In the genomic region with DNA sequence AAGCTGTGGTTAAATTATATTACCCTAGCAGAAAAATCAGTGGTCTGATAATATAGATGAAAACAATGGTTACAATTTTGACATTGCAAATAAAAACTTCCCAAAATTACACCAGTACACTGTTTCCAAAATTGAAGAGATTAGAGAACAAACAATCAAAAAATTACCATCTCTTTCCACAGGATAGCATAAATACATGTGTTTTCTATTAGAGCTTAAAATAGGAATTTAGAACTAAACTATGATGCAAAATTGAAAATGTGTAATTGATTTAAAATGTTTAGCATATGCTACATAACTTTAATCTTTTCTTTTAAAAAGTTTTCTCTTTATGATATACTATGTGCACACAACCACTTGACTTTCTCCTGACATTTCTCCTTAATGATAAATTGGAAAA, we compare ENCODE assay signal across 24 cellular contexts. TPM values are rescaled to one million over a fixed set of nuclear protein-coding genes. Genes with fewer than 3 reads are reported as not detected.
DNase-seq lines count a peak whose midpoint lies in the region; ATAC-seq, FAIRE-seq and TF ChIP-seq lines count a peak whose summit lies in the region.
"Had no signal": no experiment of that assay in that cellular context is flagged by ENCODE, and none has a peak within 500 bp of the region (broad histone marks: within the 10 kb centered on the region; RNA-seq: fewer than 3 reads in every experiment).

No MANE protein-coding gene starts in this region.

- H3K27ac ChIP-seq in SK-N-MC = peak overlapping the region; percentile 86
- H3K27ac ChIP-seq: A549; BLaER1 treated with 17β-estradiol and CSF1 and Interleukin-3, amounts not matched to agents 10 nM and 100 nM had no signal

- ATAC-seq in HG03520 (IDR thresholded peaks at IDR 0.05; ENCODE audit: unreplicated experiment) (no peak), GM21529 (IDR thresholded peaks at IDR 0.05; ENCODE audit: unreplicated experiment) (no peak)
- ATAC-seq: A549, GM12878 had no signal

- peak; percentile 37 for FAIRE-seq in endometrium (lab: Jason Lieb, UNC)
- FAIRE-seq: A549, D721Med, GM12878, H54 had no signal

- no peak for DNase-seq in SK-N-MC (ENCODE audit: low read depth, low spot score)
- peak; percentile 15 for DNase-seq in fibroblast of the aortic adventitia (ENCODE audit: low read depth)
- no peak for DNase-seq in NCI-H774 (lab: John Stamatoyannopoulos, UW)
- DNase-seq: 8988T; ACHN; AML-193; BE2C; CD4-positive, alpha-beta T cell; CD8-positive, alpha-beta memory T cell; DMS 273 treated with DMSO at 0.1 percent for 48 hours; DMS79; EL; GDM1; GOT3; HFFc6 had no signal

- no peak overlapping the region for H3K9ac ChIP-seq in SK-N-MC (ENCODE audit: insufficient read length)
- H3K9ac ChIP-seq: BLaER1 treated with 17β-estradiol and CSF1 and Interleukin-3, amounts not matched to agents 10 nM and 100 nM had no signal

- TF ChIP-seq CTCF in fibroblast of the aortic adventitia (IDR thresholded peaks at IDR 0.05; ENCODE audit: insufficient read depth, low read length) = no peak

- H3K4me3 ChIP-seq in SK-N-MC (peak overlapping the region; percentile 23; the same call in 1 of the 2 replicates), fibroblast of the aortic adventitia (ENCODE audit: low read depth, low read length) (no peak overlapping the region)
- H3K4me3 ChIP-seq: A549; BLaER1 treated with 17β-estradiol and CSF1 and Interleukin-3, amounts not matched to agents 10 nM and 100 nM; GM12878; HAP-1 had no signal

- H3K9me3 ChIP-seq in SK-N-MC (ENCODE audit: low read depth, low read length) = no peaks in the 10 kb centered on the region
- H3K9me3 ChIP-seq: A549; BE2C; BLaER1 treated with 17β-estradiol and CSF1 and Interleukin-3, amounts not matched to agents 10 nM and 100 nM; HAP-1 had no signal

- peaks cover 19% of the 10 kb centered on the region for H3K36me3 ChIP-seq in SK-N-MC (ENCODE audit: insufficient read depth, low read length)
- H3K36me3 ChIP-seq: BLaER1 treated with 17β-estradiol and CSF1 and Interleukin-3, amounts not matched to agents 10 nM and 100 nM; HAP-1 had no signal

RNA-seq across cellular contexts. Expression of gene EDNRA, which starts 6.7 kb away (rescaled TPM):
- total RNA-seq in fibroblast of the aortic adventitia (ENCODE audit: low replicate concordance) = 10.8 and 37.6 TPM in 2 replicates
- total RNA-seq: CD4-positive, alpha-beta T cell; CD8-positive, alpha-beta memory T cell had no signal
